In the genomic region with DNA sequence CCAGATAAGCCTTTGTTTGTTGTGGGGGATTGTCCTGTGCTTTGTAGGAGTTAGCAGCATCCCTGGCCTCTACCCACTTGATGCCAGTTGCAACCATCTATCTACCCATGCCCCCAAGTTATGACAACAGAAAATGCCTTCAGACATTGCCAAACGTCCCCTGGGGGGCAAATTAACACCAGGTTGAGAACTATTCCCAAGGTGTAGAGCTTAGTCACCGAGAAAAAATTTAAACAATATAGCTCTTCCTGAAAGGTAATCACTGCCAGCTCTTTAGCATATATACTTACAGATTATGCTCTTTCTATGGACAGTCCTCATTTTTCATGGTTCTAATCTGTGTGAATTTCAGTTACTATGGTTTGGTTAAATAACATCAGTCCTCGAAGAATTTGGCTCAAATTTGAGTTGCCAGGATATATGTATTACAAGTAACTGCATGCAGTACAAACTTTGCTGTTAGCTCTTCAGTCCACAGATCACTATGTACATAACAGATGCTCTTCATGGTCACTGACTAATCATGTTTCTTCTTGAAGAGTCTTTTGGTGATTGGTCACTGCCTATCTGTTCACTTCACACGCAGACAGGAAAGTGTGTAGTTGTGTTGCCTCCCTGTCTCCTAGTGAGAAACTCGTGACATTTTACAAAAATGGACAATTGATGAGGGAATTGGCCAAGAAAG, we compare ENCODE assay signal across 11 cellular contexts. TPM values are rescaled to one million over a fixed set of nuclear protein-coding genes. Genes with fewer than 3 reads are reported as not detected.
DNase-seq lines count a peak whose midpoint lies in the region; ATAC-seq and TF ChIP-seq lines count a peak whose summit lies in the region.
"Had no signal": no experiment of that assay in that cellular context is flagged by ENCODE, and none has a peak within 500 bp of the region (broad histone marks: within the 10 kb centered on the region; RNA-seq: fewer than 3 reads in every experiment).

No MANE protein-coding gene starts in this region.

- TF ChIP-seq CTCF in RWPE1 (conservative IDR thresholded peaks at IDR 0.05; ENCODE audit: low read depth): no peak
- TF ChIP-seq CTCF in glutamatergic neuron (IDR thresholded peaks at IDR 0.05; ENCODE audit: partially characterized antibody, unreplicated experiment): no peak
- TF ChIP-seq CTCF in smooth muscle cell (IDR thresholded peaks at IDR 0.05; ENCODE audit: borderline replicate concordance, insufficient read depth, poor library complexity, severe bottlenecking): no peak

- H3K4me2 ChIP-seq in smooth muscle cell: peak overlapping the region; percentile 23

- H3K27ac ChIP-seq in RWPE1: no peak overlapping the region
- H3K27ac ChIP-seq in smooth muscle cell (ENCODE audit: low read depth): peak overlapping the region; percentile 10

- no peaks in the 10 kb centered on the region for H3K27me3 ChIP-seq in smooth muscle cell (ENCODE audit: low read depth)
- H3K27me3 ChIP-seq: spleen had no signal

- ATAC-seq in activated T-cell treated with anti-CD3 and anti-CD28 coated beads, Interleukin-2, amount 50 U/mL, for 72 hours (replicated peaks in 1 of 2): no peak
- no peak for ATAC-seq in HG03460 (IDR thresholded peaks at IDR 0.05; ENCODE audit: unreplicated experiment)
- ATAC-seq: naive thymus-derived CD4-positive, alpha-beta T cell had no signal

- H3K9ac ChIP-seq in smooth muscle cell (ENCODE audit: low read depth): no peak overlapping the region

- no peak overlapping the region for H2AFZ ChIP-seq in smooth muscle cell (ENCODE audit: low read depth)

- peaks cover 51% of the 10 kb centered on the region for H3K4me1 ChIP-seq in smooth muscle cell (ENCODE audit: low read depth)

- CTCF ChIA-PET in RWPE1 (lab: Yijun Ruan, JAX): interaction anchor here (0.6 to 1.0 kb wide), 2 partner anchors 24 to 51 kb away, joined by 3 to 4 read pairs; no protein-coding TSS in a partner anchor

- WGBS in smooth muscle cell (ENCODE audit: low lambda C conversion rate): 67% methylated on average over 5 of the region's 5 CpGs

- peak overlapping the region in 1 of 2 donors; percentile 39 for H3K4me3 Mint-ChIP-seq in activated T-cell treated with anti-CD3 and anti-CD28 coated beads, Interleukin-2, amount 50 U/mL, for 72 hours
- peak overlapping the region; percentile 10 for H3K4me3 Mint-ChIP-seq in glutamatergic neuron (ENCODE audit: unreplicated experiment)

- no peak overlapping the region for H3K4me3 ChIP-seq in smooth muscle cell
- H3K4me3 ChIP-seq: spleen had no signal

- POLR2A ChIA-PET in RWPE1 (lab: Yijun Ruan, JAX; ENCODE audit: low non-redundant PET): interaction anchor here (0.8 kb wide), 1 partner anchor 24 kb away, joined by 4 read pairs; no protein-coding TSS in a partner anchor

- no peaks in the 10 kb centered on the region for H3K9me3 Mint-ChIP-seq in activated T-cell treated with anti-CD3 and anti-CD28 coated beads, Interleukin-2, amount 50 U/mL, for 72 hours
- peaks cover 6% of the 10 kb centered on the region for H3K9me3 Mint-ChIP-seq in glutamatergic neuron (ENCODE audit: unreplicated experiment)
- H3K9me3 Mint-ChIP-seq: naive thymus-derived CD4-positive, alpha-beta T cell had no signal

- H3K9me3 ChIP-seq in smooth muscle cell (replicated peaks; ENCODE audit: low read depth): no peaks in the 10 kb centered on the region
- H3K9me3 ChIP-seq: spleen had no signal

- peaks cover 100% of the 10 kb centered on the region for H4K20me1 ChIP-seq in smooth muscle cell (ENCODE audit: low read depth)

- no peaks in the 10 kb centered on the region for H3K27me3 Mint-ChIP-seq in activated T-cell treated with anti-CD3 and anti-CD28 coated beads, Interleukin-2, amount 50 U/mL, for 72 hours (ENCODE audit: low read depth)
- H3K27me3 Mint-ChIP-seq in glutamatergic neuron (ENCODE audit: unreplicated experiment): peaks cover 6% of the 10 kb centered on the region
- H3K27me3 Mint-ChIP-seq: naive thymus-derived CD4-positive, alpha-beta T cell had no signal

- DNase-seq in activated T-cell treated with anti-CD3 and anti-CD28 coated beads, Interleukin-2, amount 50 U/mL, for 72 hours: no peak
- no peak for DNase-seq in activated T-cell treated with anti-CD3 and anti-CD28 coated beads, Interleukin-2, amount 50 U/mL, for 48 hours
- DNase-seq in RWPE1 (ENCODE audit: low spot score) (peak; percentile 73), glutamatergic neuron (no peak), smooth muscle cell (lab: John Stamatoyannopoulos, UW; ENCODE audit: unreplicated experiment) (no peak), NCI-H2029 (lab: John Stamatoyannopoulos, UW) (no peak)
- DNase-seq in stimulated activated CD4-positive, alpha-beta T cell treated with anti-CD3 and anti-CD28 coated beads, Interleukin-4, amount 100 ng/mL, for 4 hours: no peak
- DNase-seq: activated T-cell treated with anti-CD3 and anti-CD28 coated beads for 4 hours; naive thymus-derived CD4-positive, alpha-beta T cell; spleen had no signal

- H3K36me3 ChIP-seq in smooth muscle cell (ENCODE audit: low read depth): no peaks in the 10 kb centered on the region
- H3K36me3 ChIP-seq: spleen had no signal

- H3K27ac Mint-ChIP-seq in activated T-cell treated with anti-CD3 and anti-CD28 coated beads, Interleukin-2, amount 50 U/mL, for 72 hours: peak overlapping the region; percentile 67
- H3K27ac Mint-ChIP-seq in glutamatergic neuron (ENCODE audit: unreplicated experiment): no peak overlapping the region

- peaks cover 8% of the 10 kb centered on the region for H3F3A ChIP-seq in smooth muscle cell (ENCODE audit: low read depth)

- H3K4me1 Mint-ChIP-seq in activated T-cell treated with anti-CD3 and anti-CD28 coated beads, Interleukin-2, amount 50 U/mL, for 72 hours (ENCODE audit: low read depth): peaks cover 84% of the 10 kb centered on the region
- H3K4me1 Mint-ChIP-seq in glutamatergic neuron (ENCODE audit: low read depth, unreplicated experiment): peaks cover 59% of the 10 kb centered on the region

- no peaks in the 10 kb centered on the region for H3K36me3 Mint-ChIP-seq in activated T-cell treated with anti-CD3 and anti-CD28 coated beads, Interleukin-2, amount 50 U/mL, for 72 hours (ENCODE audit: insufficient read depth in 2 of 2)
- no peaks in the 10 kb centered on the region for H3K36me3 Mint-ChIP-seq in glutamatergic neuron (ENCODE audit: unreplicated experiment)

- peaks cover 100% of the 10 kb centered on the region for H3K79me2 ChIP-seq in smooth muscle cell (ENCODE audit: low read depth)

RNA-seq across cellular contexts. Expression of gene MAPKAPK2, which starts 25.2 kb away (rescaled TPM):
- 100 to 1,000 TPM; 101 to 102 TPM for total RNA-seq in activated T-cell treated with anti-CD3 and anti-CD28 coated beads, Interleukin-2, amount 50 U/mL, for 72 hours
- 93.8 TPM for total RNA-seq in glutamatergic neuron (ENCODE audit: unreplicated experiment)
- 36.0 and 40.9 TPM in 2 replicates for total RNA-seq in smooth muscle cell
- polyA plus RNA-seq in smooth muscle cell: 14.3 and 16.9 TPM in 2 replicates
